8 cellular contexts compared by ENCODE assay signal in genomic region chr6:156719720-156720563, GRCh38. TPM values are rescaled to one million over a fixed set of nuclear protein-coding genes. Genes with fewer than 3 reads are reported as not detected.
DNase-seq lines count a peak whose midpoint lies in the region; ATAC-seq, FAIRE-seq and TF ChIP-seq lines count a peak whose summit lies in the region.

No MANE protein-coding gene starts in this region.

- H3K27ac ChIP-seq in keratinocyte (ENCODE audit: control insufficient read depth, insufficient read depth, low read length): peak overlapping the region; percentile 97

- in situ Hi-C loops in T47D (cut with HindIII; ENCODE audit: low pct_unique_long_range_greater_than_20kb, low sequenced_read_pairs): no loop called here

- no peaks in the 10 kb centered on the region for H3K79me2 ChIP-seq in keratinocyte (ENCODE audit: control insufficient read depth, insufficient read depth, low read length)

- H3K4me3 ChIP-seq in WI38 (ENCODE audit: low read depth, low read length) (peak overlapping the region; percentile 43), keratinocyte (ENCODE audit: control insufficient read depth in 2 of 3, extremely low read depth in 1 of 3, insufficient read depth in 2 of 3, low read depth in 1 of 3, low read length in 3 of 3) (peak overlapping the region; percentile 18 to 59 (median 49))

- H4K20me1 ChIP-seq in keratinocyte (ENCODE audit: control insufficient read depth, extremely low read depth, insufficient read depth, low read length): no peaks in the 10 kb centered on the region

- ATAC-seq in GM21360 (IDR thresholded peaks at IDR 0.05; ENCODE audit: unreplicated experiment): peak; percentile 74

- peak; percentile 10 for DNase-seq in COLO829 (ENCODE audit: low spot score)
- DNase-seq in HS-5 (ENCODE audit: low read depth): peak; percentile 43
- DNase-seq in T47D (ENCODE audit: low read depth in 1 of 2, low spot score in 1 of 2): peak; percentile 16 to 96
- DNase-seq in keratinocyte (ENCODE audit: low read depth, low spot score): no peak
- DNase-seq in stimulated activated CD4-positive, alpha-beta T cell treated with anti-CD3 and anti-CD28 coated beads, Interleukin-12 subunit alpha, Interleukin-12 subunit beta, amount 100 ng/mL, for 48 hours (ENCODE audit: low read depth in 2 of 3, low spot score in 1 of 3): peak; percentile 25 to 68 (median 30)
- DNase-seq in KG1 (lab: John Stamatoyannopoulos, UW): no peak

- H3K9me1 ChIP-seq in keratinocyte (ENCODE audit: control insufficient read depth, extremely low read depth, insufficient read depth, low read length): no peaks in the 10 kb centered on the region

- H3K4me1 ChIP-seq in keratinocyte (ENCODE audit: control insufficient read depth, extremely low read depth, insufficient read depth, low read length): peaks cover 31% of the 10 kb centered on the region

- H3K27me3 ChIP-seq in keratinocyte (ENCODE audit: control insufficient read depth, extremely low read depth, insufficient read depth, low read length): no peaks in the 10 kb centered on the region

- H3K9me3 ChIP-seq in keratinocyte (ENCODE audit: control insufficient read depth, low read depth, low read length): no peaks in the 10 kb centered on the region

- H3K36me3 ChIP-seq in keratinocyte (ENCODE audit: control insufficient read depth in 2 of 2, extremely low read depth in 1 of 2, insufficient read depth in 2 of 2, low read length in 2 of 2): no peaks in the 10 kb centered on the region

- H3K4me2 ChIP-seq in keratinocyte (ENCODE audit: control insufficient read depth, extremely low read depth, insufficient read depth, low read depth, low read length): peak overlapping the region; percentile 90

- peak overlapping the region; percentile 89 for H3K9ac ChIP-seq in keratinocyte (ENCODE audit: control insufficient read depth, extremely low read depth, insufficient read depth, low read length)

- TF ChIP-seq CTCF in WI38 (IDR thresholded peaks at IDR 0.05; ENCODE audit: low read depth, low read length) (no peak), keratinocyte (optimal IDR thresholded peaks at IDR 0.05 in 1 of 3, IDR thresholded peaks at IDR 0.05 in 1 of 3, conservative IDR thresholded peaks at IDR 0.05 in 1 of 3; ENCODE audit: extremely low read depth in 1 of 3, insufficient read depth in 2 of 3, low read length in 3 of 3) (no peak)

- no peak for FAIRE-seq in keratinocyte (lab: Jason Lieb, UNC)

- dilution Hi-C loops in keratinocyte (cut with MboI; ENCODE audit: extremely low pct_ligation_motif_present, low sequenced_read_pairs): no loop called here

- peak overlapping the region; percentile 91 for H2AFZ ChIP-seq in keratinocyte (ENCODE audit: control insufficient read depth, low read length)

RNA-seq across cellular contexts. Expression of gene ARID1B, which starts 57.2 kb away (rescaled TPM):
- 12.6 to 16.6 TPM (median 14.9 TPM) in 3 replicates for polyA plus RNA-seq in keratinocyte
- 23.5 TPM for polyA plus RNA-seq in keratinocyte (2011; ENCODE audit: low read depth)
- polyA plus RNA-seq in keratinocyte (2011; cell fraction: cytosol; rRNA removed): 13.7 and 14.6 TPM in 2 replicates
- 32.4 and 41.3 TPM in 2 replicates for polyA plus RNA-seq in keratinocyte (2011; cell fraction: nucleus; rRNA removed)
- 20.5 and 22.2 TPM in 2 replicates for polyA plus RNA-seq in keratinocyte (2012; ENCODE audit: low replicate concordance)
- 57.6 to 94.5 TPM (median 76.6 TPM) in 3 replicates for polyA minus RNA-seq in keratinocyte
- polyA minus RNA-seq in keratinocyte (2011; cell fraction: cytosol; rRNA and poly(A)+ RNA removed): 35.5 TPM
- 90.7 and 153 TPM in 2 replicates for polyA minus RNA-seq in keratinocyte (2011; cell fraction: nucleus; rRNA and poly(A)+ RNA removed)

Comparison
In these comparisons a context has a peak if more than half of its experiments do, and no peak if none do; other contexts are left out.
1. DNase-seq: peak in COLO829 (single experiment), HS-5 (single experiment), T47D (2 of 2) and stimulated activated CD4-positive, alpha-beta T cell treated with anti-CD3 and anti-CD28 coated beads, Interleukin-12 subunit alpha, Interleukin-12 subunit beta, amount 100 ng/mL, for 48 hours (3 of 3); none in keratinocyte (single experiment) and KG1 (single experiment).